In genomic region chr1:21936366-21937031, GRCh38 we compare ENCODE assay signal across 9 cellular contexts. TPM values are rescaled to one million over a fixed set of nuclear protein-coding genes. Genes with fewer than 3 reads are reported as not detected.
A peak's percentile ranks its signal among the peaks of the same experiment; 100 is the strongest.
DNase-seq lines count a peak whose midpoint lies in the region; ATAC-seq and TF ChIP-seq lines count a peak whose summit lies in the region.
"Had no signal": no experiment of that assay in that cellular context is flagged by ENCODE, and none has a peak within 500 bp of the region (broad histone marks: within the 10 kb centered on the region; RNA-seq: fewer than 3 reads in every experiment).

No MANE protein-coding gene starts in this region.

- H3K36me3 Mint-ChIP-seq in endothelial cell (ENCODE audit: low read depth, unreplicated experiment): peaks cover 24% of the 10 kb centered on the region

- peak overlapping the region; percentile 79 for H3K9ac ChIP-seq in PC-3 (ENCODE audit: low read length)
- peak overlapping the region; percentile 85 for H3K9ac ChIP-seq in neuronal stem cell (ENCODE audit: low read depth, low read length, poor library complexity)

- H3K27ac ChIP-seq in PC-3 (ENCODE audit: low read length) (peak overlapping the region; percentile 65), neuronal stem cell (replicated peaks; ENCODE audit: low read length) (no peak overlapping the region)

- H3K27me3 ChIP-seq in PC-3 (ENCODE audit: low read length) (no peaks in the 10 kb centered on the region), neuronal stem cell (ENCODE audit: control insufficient read depth in 3 of 3, insufficient read depth in 3 of 3, low read depth in 1 of 3, low read length in 3 of 3) (no peaks in the 10 kb centered on the region)

- H3F3A ChIP-seq in PC-3 (ENCODE audit: low read length, unreplicated experiment): no peaks in the 10 kb centered on the region

- peaks cover 20% of the 10 kb centered on the region for H3K27me3 Mint-ChIP-seq in endothelial cell (ENCODE audit: unreplicated experiment)

- no peak overlapping the region for H4K91ac ChIP-seq in neuronal stem cell (ENCODE audit: low read depth, low read length, poor library complexity)

- H2BK120ac ChIP-seq in neuronal stem cell (ENCODE audit: low read depth, low read length): peak overlapping the region; percentile 12

- TF ChIP-seq CTCF in PC-3 (conservative IDR thresholded peaks at IDR 0.05; ENCODE audit: low read depth, low read length) (no peak), endothelial cell (IDR thresholded peaks at IDR 0.05; ENCODE audit: unreplicated experiment) (no peak), GM10248 (IDR thresholded peaks at IDR 0.05; ENCODE audit: control extremely low read depth, extremely low read depth, low read depth, missing control alignments) (no peak)

- H3K36me3 ChIP-seq in PC-3 (ENCODE audit: low read depth, low read length) (no peaks in the 10 kb centered on the region), neuronal stem cell (replicated peaks in 1 of 2; ENCODE audit: control insufficient read depth in 2 of 2, insufficient read depth in 2 of 2, low read length in 2 of 2) (no peaks in the 10 kb centered on the region)

- intact Hi-C loops in PC-3 (cut with micrococcal nuclease): loop anchor here (10.0 kb wide), 1 partner anchor 152 kb away; the partner anchor contains the start of gene USP48

- H3K4me3 ChIP-seq in PC-3 (ENCODE audit: low read length) (peak overlapping the region; percentile 84), neuronal stem cell (ENCODE audit: low read length in 2 of 2) (peak overlapping the region; percentile 79 to 84)

- peak overlapping the region; percentile 4 for H2BK5ac ChIP-seq in neuronal stem cell (ENCODE audit: low read length)

- peak overlapping the region; percentile 18 for H2BK15ac ChIP-seq in neuronal stem cell (ENCODE audit: low read length)

- peak overlapping the region; percentile 98 for H3K4me3 Mint-ChIP-seq in endothelial cell (ENCODE audit: unreplicated experiment)

- ATAC-seq in GM18498 (IDR thresholded peaks at IDR 0.05; ENCODE audit: unreplicated experiment): peak; percentile 17
- ATAC-seq in PC-3: peak; percentile 2; the same call in 1 of the 2 replicates
- no peak for ATAC-seq in HG03520 (IDR thresholded peaks at IDR 0.05; ENCODE audit: unreplicated experiment)
- ATAC-seq in GM18868 (IDR thresholded peaks at IDR 0.05; ENCODE audit: unreplicated experiment): no peak

- peak overlapping the region; percentile 87 for H3K23ac ChIP-seq in neuronal stem cell (ENCODE audit: low read depth, low read length, poor library complexity)

- H2AFZ ChIP-seq in PC-3 (ENCODE audit: low read length): peak overlapping the region; percentile 47; the same call in 1 of the 2 replicates
- H2AFZ ChIP-seq in neuronal stem cell (ENCODE audit: low read length): peak overlapping the region; percentile 75

- POLR2A ChIA-PET in PC-3 (lab: Charles Lee; ENCODE audit: unreplicated experiment) (no interaction called here), GM10248 (lab: Yijun Ruan, JAX) (interaction anchor here (0.5 kb wide), 1 partner anchor 593 kb away, joined by 3 read pairs; no protein-coding TSS in a partner anchor)

- H2BK12ac ChIP-seq in neuronal stem cell (ENCODE audit: low read length): peak overlapping the region; percentile 4

- H3K4me1 Mint-ChIP-seq in endothelial cell (ENCODE audit: unreplicated experiment): peaks cover 69% of the 10 kb centered on the region

- H3K4me2 ChIP-seq in PC-3 (ENCODE audit: low read length) (peak overlapping the region; percentile 98), neuronal stem cell (ENCODE audit: insufficient read depth, low read length, poor library complexity, severe bottlenecking) (peak overlapping the region; percentile 74)

- H3K9me2 ChIP-seq in PC-3 (replicated peaks; ENCODE audit: low read length): no peaks in the 10 kb centered on the region

- no peak overlapping the region for H3K4ac ChIP-seq in neuronal stem cell (ENCODE audit: low read length)

- no peak overlapping the region for H3K14ac ChIP-seq in neuronal stem cell (ENCODE audit: low read length)

- peak overlapping the region; percentile 23 for H2AK5ac ChIP-seq in neuronal stem cell (ENCODE audit: low read depth, low read length)

- H3K9me3 ChIP-seq in PC-3 (ENCODE audit: low read length) (no peaks in the 10 kb centered on the region), neuronal stem cell (replicated peaks in 1 of 2; ENCODE audit: control insufficient read depth in 2 of 2, insufficient read depth in 1 of 2, low read depth in 1 of 2, low read length in 2 of 2) (no peaks in the 10 kb centered on the region)

- peak overlapping the region; percentile 84 for H3K18ac ChIP-seq in neuronal stem cell (ENCODE audit: low read length)

- TSS peak; percentile 64 for BruUV-seq in PC-3 (replicated peaks; lab: Mats Ljungman, UMichigan)

- CTCF ChIA-PET in PC-3 (lab: Charles Lee): no interaction called here
- CTCF ChIA-PET in GM10248 (lab: Yijun Ruan, JAX): interaction anchor here (0.8 kb wide), 1 partner anchor 27 kb away, joined by 3 read pairs; no protein-coding TSS in a partner anchor

- peaks cover 52% of the 10 kb centered on the region for H3K79me2 ChIP-seq in PC-3 (ENCODE audit: low read length)

- peaks cover 6% of the 10 kb centered on the region for H3K79me1 ChIP-seq in neuronal stem cell (ENCODE audit: low read depth, low read length)

- peak overlapping the region; percentile 48 for H3K27ac Mint-ChIP-seq in endothelial cell (ENCODE audit: unreplicated experiment)

- no peaks in the 10 kb centered on the region for H4K20me1 ChIP-seq in PC-3 (ENCODE audit: low read length)

- DNase-seq in PC-3 (peak; percentile 18), endothelial cell (ENCODE audit: low spot score) (no peak), neuronal stem cell (ENCODE audit: low spot score) (no peak), NCI-H526 (lab: John Stamatoyannopoulos, UW) (no peak), GM10248 (ENCODE audit: extremely low spot score) (no peak)

- H4K8ac ChIP-seq in neuronal stem cell (ENCODE audit: low read depth, low read length): no peak overlapping the region

- no CpG with 5 or more reads among the region's 34 CpGs for WGBS in neuronal stem cell (ENCODE audit: extremely low coverage in 2 of 2, insufficient read length in 2 of 2, insufficient replicate concordance in 1 of 2), 2 donors

- no peaks in the 10 kb centered on the region for H3K9me3 Mint-ChIP-seq in endothelial cell (ENCODE audit: unreplicated experiment)

- H3K4me1 ChIP-seq in PC-3 (ENCODE audit: insufficient read depth, low read length) (peaks cover 55% of the 10 kb centered on the region), neuronal stem cell (ENCODE audit: control insufficient read depth in 2 of 2, insufficient read depth in 1 of 2, low read depth in 1 of 2, low read length in 2 of 2) (peaks cover 36 to 45% of the 10 kb centered on the region in 2 donors)

RNA-seq across cellular contexts. Expression of gene HSPG2, which starts 0.6 kb away (rescaled TPM):
- total RNA-seq in PC-3 (2014; rRNA removed) (35.1 and 56.0 TPM in 2 replicates), endothelial cell (ENCODE audit: unreplicated experiment) (1,732 TPM)
- 11.0 TPM for polyA plus RNA-seq in neuronal stem cell (2013, experiment 1 of 2)
- polyA plus RNA-seq in neuronal stem cell (2013, experiment 2 of 2): 10.9 TPM

RNA-seq across cellular contexts. Expression of gene CELA3B, which starts 40.3 kb away (rescaled TPM):
- not detected in 2 replicates for total RNA-seq in PC-3 (2014; rRNA removed)
- not detected for total RNA-seq in endothelial cell (ENCODE audit: unreplicated experiment)
- not detected for polyA plus RNA-seq in neuronal stem cell (2013, experiment 1 of 2)
- not detected for polyA plus RNA-seq in neuronal stem cell (2013, experiment 2 of 2)
- total RNA-seq: M059J had no signal

Comparison
In these comparisons a context has a peak if more than half of its experiments do, and no peak if none do; other contexts are left out.
1. ATAC-seq: peak in GM18498 (single experiment) and PC-3 (single experiment); none in HG03520 (single experiment) and GM18868 (single experiment).
2. RNA of gene HSPG2, which starts 0.6 kb away (total RNA-seq): 1,732 TPM in endothelial cell (single experiment); 35.1 to 56.0 TPM in PC-3; every median in the first group is over 10 times any median in the second.